Comparison of ENCODE assay signal across 8 cellular contexts in genomic region chr14:49767473-49768300, GRCh38. TPM values are rescaled to one million over a fixed set of nuclear protein-coding genes. Genes with fewer than 3 reads are reported as not detected.
DNase-seq lines count a peak whose midpoint lies in the region; ATAC-seq and TF ChIP-seq lines count a peak whose summit lies in the region.

TSS of gene KLHDC2 (plus strand) at chr14:49768153. CDS start at chr14:49768469, 316 bp downstream.

- H3K9me3 ChIP-seq in cardiac muscle cell (ENCODE audit: low read depth) (no peaks in the 10 kb centered on the region), transverse colon (no peaks in the 10 kb centered on the region)

- H3K36me3 ChIP-seq in cardiac muscle cell (peaks cover 11% of the 10 kb centered on the region), transverse colon (peaks cover 0 to 9% (median 2%) of the 10 kb centered on the region in 4 donors)

- ATAC-seq in HG02759 (IDR thresholded peaks at IDR 0.05; ENCODE audit: unreplicated experiment), result peak; percentile 94

- no peak for TF ChIP-seq EP300 in transverse colon (IDR thresholded peaks at IDR 0.05; ENCODE audit: low read depth)

- WGBS in transverse colon (ENCODE audit: low coverage in 1 of 2), 2 donors, result 0% methylated on average over 3 to 82 of the region's 93 CpGs

- H3K27ac ChIP-seq in cardiac muscle cell (peak within 1 kb of the TSS; percentile 97), transverse colon (peak within 1 kb of the TSS; percentile 98 to 100 (median 99))

- in situ Hi-C loops in transverse colon (cut with MboI; ENCODE audit: low pct_ligation_motif_present in 1 of 4, low pct_unique_long_range_greater_than_20kb in 1 of 4, low sequenced_read_pairs in 3 of 4), result loop anchor here in 3 of 4 donors (10.0 to 25.0 kb wide), 2 partner anchors 130 to 133 kb away; partner anchors contain the start of gene DNAAF2 (in 3 of the 3)

- no peaks in the 10 kb centered on the region for H3K27me3 ChIP-seq in cardiac muscle cell
- H3K27me3 ChIP-seq in transverse colon, result no peaks in the 10 kb centered on the region

- TF ChIP-seq CTCF in GM12875 (IDR thresholded peaks at IDR 0.05; ENCODE audit: borderline replicate concordance, insufficient read depth, low read depth, low read length) (0 out of 2 replicates have a peak, but pooled peaks have one; percentile 3), cardiac muscle cell (IDR thresholded peaks at IDR 0.05; ENCODE audit: low read depth, low read length) (peak; percentile 24), transverse colon (IDR thresholded peaks at IDR 0.05) (peak in 2 of 5 experiments; percentile 8)

- H3K4me3 ChIP-seq in GM12875 (ENCODE audit: low read depth, low read length), result peak within 1 kb of the TSS; percentile 89
- peak within 1 kb of the TSS; percentile 83 for H3K4me3 ChIP-seq in cardiac muscle cell
- H3K4me3 ChIP-seq in transverse colon, result peak within 1 kb of the TSS; percentile 79 to 99 (median 90)

- DNase-seq in NCI-H1105 treated with DMSO at 0.1 percent for 48 hours (lab: John Stamatoyannopoulos, UW), result peak; percentile 84
- peak; percentile 38 to 82 for DNase-seq in SW 1271 (lab: John Stamatoyannopoulos, UW)
- peak; percentile 74 for DNase-seq in activated naive CD8-positive, alpha-beta T cell treated with anti-CD3 and anti-CD28 coated beads, Interleukin-2, amount 50 U/mL, for 16 hours (ENCODE audit: low read depth, low spot score)
- DNase-seq in cardiac muscle cell (ENCODE audit: low read depth in 1 of 2, low spot score in 1 of 2), result peak; percentile 94
- DNase-seq in pons (ENCODE audit: low spot score), result peak; percentile 74
- DNase-seq in transverse colon, result peak; percentile 92

- intact Hi-C loops in transverse colon (cut with DNase I; ENCODE audit: low total_unique reads), result no loop called here

- peaks cover 20% of the 10 kb centered on the region for H3K4me1 ChIP-seq in cardiac muscle cell (ENCODE audit: low read depth)
- H3K4me1 ChIP-seq in transverse colon, result peaks cover 22 to 39% (median 38%) of the 10 kb centered on the region in 4 donors

- TF ChIP-seq POLR2A in transverse colon (IDR thresholded peaks at IDR 0.05), result peak; percentile 77

RNA-seq across cellular contexts. Expression of gene KLHDC2, which starts in this region (rescaled TPM):
- 83.7 and 94.5 TPM in 2 replicates for total RNA-seq in cardiac muscle cell
- polyA plus RNA-seq in cardiac muscle cell, result 192 and 236 TPM in 2 replicates
- 100 to 1,000 TPM in 3 of 4 donors, 10 to 100 TPM in 1; 88.6 to 113 (median 109) TPM for total RNA-seq in transverse colon

Comparison
In these comparisons a context has a peak if more than half of its experiments do, and no peak if none do; other contexts are left out.
1. Peak in every context shown above with its lines: DNase-seq, ATAC-seq, H3K4me3 ChIP-seq and H3K27ac ChIP-seq.